In the genomic region with DNA sequence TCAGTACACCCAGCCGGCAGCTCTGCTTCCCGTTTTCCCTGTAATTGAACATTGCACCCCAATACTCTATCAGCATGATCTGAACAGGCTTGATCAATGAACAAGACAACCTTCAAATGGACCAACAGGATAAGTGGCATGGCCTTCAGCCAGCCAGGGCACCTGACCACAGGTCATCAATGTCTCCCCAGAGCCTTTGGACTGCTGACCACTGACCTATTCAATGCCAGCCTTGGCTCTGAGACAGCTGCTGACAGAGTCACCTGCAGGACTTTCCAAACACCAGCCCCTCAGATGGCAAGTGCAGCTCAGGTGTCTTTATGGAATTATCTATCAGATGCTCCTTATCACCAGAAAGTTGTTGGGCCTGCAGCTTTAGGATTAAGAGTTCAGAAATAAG, we compare ENCODE assay signal across 32 cellular contexts.
"Had no signal": no experiment of that assay in that cellular context is flagged by ENCODE, and none has a peak within 500 bp of the region (broad histone marks: within the 10 kb centered on the region; RNA-seq: fewer than 3 reads in every experiment).

No MANE protein-coding gene starts in this region.

- H3K9me3 Mint-ChIP-seq: activated CD4-positive, alpha-beta T cell treated with anti-CD3 and anti-CD28 coated beads, Interleukin-2, amount 10 ng/mL, durations not matched to agents 24 days and 14 days; activated T-helper 1 cell treated with anti-CD3 and anti-CD28 coated beads, Interleukin-12 subunit alpha, Interleukin-12 subunit beta, Interleukin-2, Interleukin-4 antibody, amounts not matched to agents 30 ng/mL and 10 ng/mL and 1 ng/mL, durations not matched to agents 14 hours and 24 hours and 36 hours; activated T-helper 17 cell treated with anti-CD3 and anti-CD28 coated beads, Interleukin-2, amount 50 U/mL, for 72 hours had no signal

- H3K27me3 ChIP-seq: adrenal gland, ascending aorta had no signal

- H3K27ac Mint-ChIP-seq: activated B cell treated with CpG ODN at 0.5 μM for 24 hours; activated CD4-positive, alpha-beta memory T cell treated with anti-CD3 and anti-CD28 coated beads for 36 hours; activated CD4-positive, alpha-beta T cell treated with anti-CD3 and anti-CD28 coated beads, Interleukin-2, amount 10 ng/mL, durations not matched to agents 24 days and 14 days; activated CD8-positive, alpha-beta T cell treated with anti-CD3 and anti-CD28 coated beads for 36 hours; activated naive CD4-positive, alpha-beta T cell treated with anti-CD3 and anti-CD28 coated beads for 36 hours; activated naive CD4-positive, alpha-beta T cell treated with anti-CD3 and anti-CD28 coated beads, Interleukin-2, amount 50 U/mL, for 72 hours; activated naive CD8-positive, alpha-beta T cell treated with anti-CD3 and anti-CD28 coated beads for 36 hours; activated T-cell treated with anti-CD3 and anti-CD28 coated beads, Interleukin-2, amount 50 U/mL, for 72 hours; activated T-helper 1 cell treated with anti-CD3 and anti-CD28 coated beads, Interleukin-12 subunit alpha, Interleukin-12 subunit beta, Interleukin-2, Interleukin-4 antibody, amounts not matched to agents 30 ng/mL and 10 ng/mL and 1 ng/mL, durations not matched to agents 14 hours and 24 hours and 36 hours; activated T-helper 17 cell treated with anti-CD3 and anti-CD28 coated beads, Interleukin-2, amount 50 U/mL, for 72 hours; brain; T-cell; T-helper 17 cell had no signal

- FAIRE-seq: TTC549 had no signal

- H3K36me3 ChIP-seq: adrenal gland, ascending aorta had no signal

- H3K36me3 Mint-ChIP-seq: activated CD4-positive, alpha-beta memory T cell treated with anti-CD3 and anti-CD28 coated beads for 36 hours; activated naive CD8-positive, alpha-beta T cell treated with anti-CD3 and anti-CD28 coated beads for 36 hours; brain; T-cell had no signal

- H3K27ac ChIP-seq: adrenal gland, ascending aorta, VCaP had no signal

- H3K4me1 ChIP-seq: ascending aorta had no signal

- H3K4me3 Mint-ChIP-seq: activated B cell treated with CpG ODN at 0.5 μM for 24 hours; activated CD4-positive, alpha-beta memory T cell treated with anti-CD3 and anti-CD28 coated beads for 36 hours; activated CD4-positive, alpha-beta T cell treated with anti-CD3 and anti-CD28 coated beads, Interleukin-2, amount 10 ng/mL, durations not matched to agents 24 days and 14 days; activated CD8-positive, alpha-beta T cell treated with anti-CD3 and anti-CD28 coated beads for 36 hours; activated naive CD4-positive, alpha-beta T cell treated with anti-CD3 and anti-CD28 coated beads for 36 hours; activated naive CD8-positive, alpha-beta T cell treated with anti-CD3 and anti-CD28 coated beads for 36 hours; activated T-cell treated with anti-CD3 and anti-CD28 coated beads, Interleukin-2, amount 50 U/mL, for 4 hours; activated T-cell treated with anti-CD3 and anti-CD28 coated beads, Interleukin-2, amount 50 U/mL, for 72 hours; activated T-helper 1 cell treated with anti-CD3 and anti-CD28 coated beads, Interleukin-12 subunit alpha, Interleukin-12 subunit beta, Interleukin-2, Interleukin-4 antibody, amounts not matched to agents 30 ng/mL and 10 ng/mL and 1 ng/mL, durations not matched to agents 14 hours and 24 hours and 36 hours; activated T-helper 17 cell treated with anti-CD3 and anti-CD28 coated beads, Interleukin-2, amount 50 U/mL, for 72 hours; brain; T-cell; T-helper 17 cell had no signal

- H3K4me1 Mint-ChIP-seq: activated naive CD8-positive, alpha-beta T cell treated with anti-CD3 and anti-CD28 coated beads for 36 hours; activated T-helper 17 cell treated with anti-CD3 and anti-CD28 coated beads, Interleukin-2, amount 50 U/mL, for 72 hours; T-helper 17 cell had no signal

- H3K4me3 ChIP-seq: adrenal gland, ascending aorta had no signal

- H3K9me3 ChIP-seq: adrenal gland had no signal

- DNase-seq: activated B cell treated with CpG ODN at 0.5 μM for 24 hours; activated CD4-positive, alpha-beta memory T cell treated with anti-CD3 and anti-CD28 coated beads for 36 hours; activated CD4-positive, alpha-beta T cell treated with anti-CD3 and anti-CD28 coated beads for 4 hours; activated CD4-positive, alpha-beta T cell treated with anti-CD3 and anti-CD28 coated beads, Interleukin-2, amount 10 ng/mL, durations not matched to agents 24 days and 14 days; activated CD4-positive, alpha-beta T cell treated with anti-CD3 and anti-CD28 coated beads, Interleukin-2, amount 50 U/mL, for 1 hour; activated CD4-positive, alpha-beta T cell treated with anti-CD3 and anti-CD28 coated beads, Interleukin-2, amount 50 U/mL, for 4 hours; activated CD4-positive, CD25-positive, alpha-beta regulatory T cell treated with anti-CD3 and anti-CD28 coated beads, Interleukin-2, amount 50 U/mL, for 72 hours; activated CD8-positive, alpha-beta memory T cell treated with anti-CD3 and anti-CD28 coated beads, Interleukin-2, amount 50 U/mL, for 4 hours; activated CD8-positive, alpha-beta T cell treated with anti-CD3 and anti-CD28 coated beads for 36 hours; activated effector memory CD4-positive, alpha-beta T cell treated with anti-CD3 and anti-CD28 coated beads, Interleukin-2, amount 50 U/mL, for 16 hours; activated gamma-delta T cell treated with Interleukin-2 at 50 U/mL for 16 hours; activated naive CD4-positive, alpha-beta T cell; activated naive CD4-positive, alpha-beta T cell treated with anti-CD3 and anti-CD28 coated beads for 36 hours; activated naive CD4-positive, alpha-beta T cell treated with anti-CD3 and anti-CD28 coated beads, Interleukin-2, amount 50 U/mL, for 16 hours; activated naive CD8-positive, alpha-beta T cell treated with anti-CD3 and anti-CD28 coated beads for 36 hours; activated T-cell treated with anti-CD3 and anti-CD28 coated beads for 4 hours; activated T-cell treated with anti-CD3 and anti-CD28 coated beads, Interleukin-2, amount 50 U/mL, for 1 hour; activated T-cell treated with anti-CD3 and anti-CD28 coated beads, Interleukin-2, amount 50 U/mL, for 4 hours; activated T-cell treated with anti-CD3 and anti-CD28 coated beads, Interleukin-2, amount 50 U/mL, for 72 hours; adrenal gland; amniotic stem cell; central memory CD4-positive, alpha-beta T cell; T-cell; T-helper 17 cell; T-helper 9 cell had no signal

- ATAC-seq: activated CD8-positive, alpha-beta T cell treated with anti-CD3 and anti-CD28 coated beads for 36 hours; activated naive CD4-positive, alpha-beta T cell treated with anti-CD3 and anti-CD28 coated beads, Interleukin-2, amount 50 U/mL, for 72 hours; activated T-cell treated with anti-CD3 and anti-CD28 coated beads, Interleukin-2, amount 50 U/mL, for 4 hours; activated T-cell treated with anti-CD3 and anti-CD28 coated beads, Interleukin-2, amount 50 U/mL, for 72 hours; activated T-helper 17 cell treated with anti-CD3 and anti-CD28 coated beads, Interleukin-2, amount 50 U/mL, for 72 hours; T-cell; T-helper 17 cell had no signal
